2 cellular contexts compared by ENCODE assay signal in the genomic region with DNA sequence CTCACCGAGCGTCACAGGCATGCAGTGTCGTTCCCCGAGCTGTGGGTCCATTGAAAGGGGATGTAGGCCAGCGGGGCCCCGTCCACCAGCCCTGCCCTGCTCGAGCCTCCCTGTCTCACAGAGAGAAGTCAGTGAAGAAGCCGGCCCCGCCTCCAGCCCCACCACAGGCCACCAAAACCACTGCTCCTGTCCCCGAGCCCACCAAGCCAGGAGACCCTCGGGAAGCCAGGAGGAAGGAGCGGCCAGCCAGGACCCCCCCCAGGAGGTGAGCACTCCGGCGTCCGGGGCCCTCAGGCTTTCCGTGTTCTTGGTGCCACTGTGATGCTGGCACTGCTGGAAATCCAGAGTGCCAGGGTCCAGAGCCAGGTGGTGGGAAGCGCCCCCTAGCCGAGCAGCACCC.
A peak's percentile ranks its signal among the peaks of the same experiment; 100 is the strongest.
TF ChIP-seq lines count a peak whose summit lies in the region.

No MANE protein-coding gene starts in this region.

TF ChIP-seq in HepG2, 621 proteins besides CTCF, POLR2A, EP300 and RAD21:
- TF ChIP-seq, protein P1, sequence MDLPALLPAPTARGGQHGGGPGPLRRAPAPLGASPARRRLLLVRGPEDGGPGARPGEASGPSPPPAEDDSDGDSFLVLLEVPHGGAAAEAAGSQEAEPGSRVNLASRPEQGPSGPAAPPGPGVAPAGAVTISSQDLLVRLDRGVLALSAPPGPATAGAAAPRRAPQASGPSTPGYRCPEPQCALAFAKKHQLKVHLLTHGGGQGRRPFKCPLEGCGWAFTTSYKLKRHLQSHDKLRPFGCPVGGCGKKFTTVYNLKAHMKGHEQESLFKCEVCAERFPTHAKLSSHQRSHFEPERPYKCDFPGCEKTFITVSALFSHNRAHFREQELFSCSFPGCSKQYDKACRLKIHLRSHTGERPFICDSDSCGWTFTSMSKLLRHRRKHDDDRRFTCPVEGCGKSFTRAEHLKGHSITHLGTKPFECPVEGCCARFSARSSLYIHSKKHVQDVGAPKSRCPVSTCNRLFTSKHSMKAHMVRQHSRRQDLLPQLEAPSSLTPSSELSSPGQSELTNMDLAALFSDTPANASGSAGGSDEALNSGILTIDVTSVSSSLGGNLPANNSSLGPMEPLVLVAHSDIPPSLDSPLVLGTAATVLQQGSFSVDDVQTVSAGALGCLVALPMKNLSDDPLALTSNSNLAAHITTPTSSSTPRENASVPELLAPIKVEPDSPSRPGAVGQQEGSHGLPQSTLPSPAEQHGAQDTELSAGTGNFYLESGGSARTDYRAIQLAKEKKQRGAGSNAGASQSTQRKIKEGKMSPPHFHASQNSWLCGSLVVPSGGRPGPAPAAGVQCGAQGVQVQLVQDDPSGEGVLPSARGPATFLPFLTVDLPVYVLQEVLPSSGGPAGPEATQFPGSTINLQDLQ (CRISPR knock-in tag; IDR thresholded peaks at IDR 0.05), result no peak
- TF ChIP-seq NFATC3 (CRISPR knock-in tag; IDR thresholded peaks at IDR 0.05) (no peak), HNF4G (IDR thresholded peaks at IDR 0.05; ENCODE audit: borderline replicate concordance, low read depth, low read length) (no peak), HNF4G (CRISPR knock-in tag; IDR thresholded peaks at IDR 0.05; ENCODE audit: borderline replicate concordance, low read depth) (no peak), AGO2 (optimal IDR thresholded peaks at IDR 0.05; ENCODE audit: low read depth, low read length) (peak; percentile 10), ZNF143 (CRISPR knock-in tag; IDR thresholded peaks at IDR 0.05) (no peak), ZNF629 (CRISPR knock-in tag; conservative IDR thresholded peaks at IDR 0.05) (no peak), KDM2A (CRISPR knock-in tag; IDR thresholded peaks at IDR 0.05; ENCODE audit: borderline replicate concordance, low read depth) (no peak)

TF ChIP-seq in WTC11, 78 proteins besides CTCF, POLR2A, EP300 and RAD21:
- TF ChIP-seq ATF1 (CRISPR knock-in tag; IDR thresholded peaks at IDR 0.05), result no peak
- TF ChIP-seq FOXJ3 (CRISPR knock-in tag; IDR thresholded peaks at IDR 0.05; ENCODE audit: borderline replicate concordance), result no peak
- TF ChIP-seq, protein P2, sequence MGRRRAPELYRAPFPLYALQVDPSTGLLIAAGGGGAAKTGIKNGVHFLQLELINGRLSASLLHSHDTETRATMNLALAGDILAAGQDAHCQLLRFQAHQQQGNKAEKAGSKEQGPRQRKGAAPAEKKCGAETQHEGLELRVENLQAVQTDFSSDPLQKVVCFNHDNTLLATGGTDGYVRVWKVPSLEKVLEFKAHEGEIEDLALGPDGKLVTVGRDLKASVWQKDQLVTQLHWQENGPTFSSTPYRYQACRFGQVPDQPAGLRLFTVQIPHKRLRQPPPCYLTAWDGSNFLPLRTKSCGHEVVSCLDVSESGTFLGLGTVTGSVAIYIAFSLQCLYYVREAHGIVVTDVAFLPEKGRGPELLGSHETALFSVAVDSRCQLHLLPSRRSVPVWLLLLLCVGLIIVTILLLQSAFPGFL (CRISPR knock-in tag; IDR thresholded peaks at IDR 0.05; ENCODE audit: borderline replicate concordance), result no peak
- TF ChIP-seq, protein P3, sequence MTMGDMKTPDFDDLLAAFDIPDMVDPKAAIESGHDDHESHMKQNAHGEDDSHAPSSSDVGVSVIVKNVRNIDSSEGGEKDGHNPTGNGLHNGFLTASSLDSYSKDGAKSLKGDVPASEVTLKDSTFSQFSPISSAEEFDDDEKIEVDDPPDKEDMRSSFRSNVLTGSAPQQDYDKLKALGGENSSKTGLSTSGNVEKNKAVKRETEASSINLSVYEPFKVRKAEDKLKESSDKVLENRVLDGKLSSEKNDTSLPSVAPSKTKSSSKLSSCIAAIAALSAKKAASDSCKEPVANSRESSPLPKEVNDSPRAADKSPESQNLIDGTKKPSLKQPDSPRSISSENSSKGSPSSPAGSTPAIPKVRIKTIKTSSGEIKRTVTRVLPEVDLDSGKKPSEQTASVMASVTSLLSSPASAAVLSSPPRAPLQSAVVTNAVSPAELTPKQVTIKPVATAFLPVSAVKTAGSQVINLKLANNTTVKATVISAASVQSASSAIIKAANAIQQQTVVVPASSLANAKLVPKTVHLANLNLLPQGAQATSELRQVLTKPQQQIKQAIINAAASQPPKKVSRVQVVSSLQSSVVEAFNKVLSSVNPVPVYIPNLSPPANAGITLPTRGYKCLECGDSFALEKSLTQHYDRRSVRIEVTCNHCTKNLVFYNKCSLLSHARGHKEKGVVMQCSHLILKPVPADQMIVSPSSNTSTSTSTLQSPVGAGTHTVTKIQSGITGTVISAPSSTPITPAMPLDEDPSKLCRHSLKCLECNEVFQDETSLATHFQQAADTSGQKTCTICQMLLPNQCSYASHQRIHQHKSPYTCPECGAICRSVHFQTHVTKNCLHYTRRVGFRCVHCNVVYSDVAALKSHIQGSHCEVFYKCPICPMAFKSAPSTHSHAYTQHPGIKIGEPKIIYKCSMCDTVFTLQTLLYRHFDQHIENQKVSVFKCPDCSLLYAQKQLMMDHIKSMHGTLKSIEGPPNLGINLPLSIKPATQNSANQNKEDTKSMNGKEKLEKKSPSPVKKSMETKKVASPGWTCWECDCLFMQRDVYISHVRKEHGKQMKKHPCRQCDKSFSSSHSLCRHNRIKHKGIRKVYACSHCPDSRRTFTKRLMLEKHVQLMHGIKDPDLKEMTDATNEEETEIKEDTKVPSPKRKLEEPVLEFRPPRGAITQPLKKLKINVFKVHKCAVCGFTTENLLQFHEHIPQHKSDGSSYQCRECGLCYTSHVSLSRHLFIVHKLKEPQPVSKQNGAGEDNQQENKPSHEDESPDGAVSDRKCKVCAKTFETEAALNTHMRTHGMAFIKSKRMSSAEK (CRISPR knock-in tag; IDR thresholded peaks at IDR 0.05; ENCODE audit: borderline replicate concordance), result no peak
- TF ChIP-seq, protein P4, sequence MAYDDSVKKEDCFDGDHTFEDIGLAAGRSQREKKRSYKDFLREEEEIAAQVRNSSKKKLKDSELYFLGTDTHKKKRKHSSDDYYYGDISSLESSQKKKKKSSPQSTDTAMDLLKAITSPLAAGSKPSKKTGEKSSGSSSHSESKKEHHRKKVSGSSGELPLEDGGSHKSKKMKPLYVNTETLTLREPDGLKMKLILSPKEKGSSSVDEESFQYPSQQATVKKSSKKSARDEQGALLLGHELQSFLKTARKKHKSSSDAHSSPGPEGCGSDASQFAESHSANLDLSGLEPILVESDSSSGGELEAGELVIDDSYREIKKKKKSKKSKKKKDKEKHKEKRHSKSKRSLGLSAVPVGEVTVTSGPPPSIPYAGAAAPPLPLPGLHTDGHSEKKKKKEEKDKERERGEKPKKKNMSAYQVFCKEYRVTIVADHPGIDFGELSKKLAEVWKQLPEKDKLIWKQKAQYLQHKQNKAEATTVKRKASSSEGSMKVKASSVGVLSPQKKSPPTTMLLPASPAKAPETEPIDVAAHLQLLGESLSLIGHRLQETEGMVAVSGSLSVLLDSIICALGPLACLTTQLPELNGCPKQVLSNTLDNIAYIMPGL (CRISPR knock-in tag; IDR thresholded peaks at IDR 0.05), result no peak
- no peak for TF ChIP-seq GRHL2 (CRISPR knock-in tag; IDR thresholded peaks at IDR 0.05; ENCODE audit: insufficient replicate concordance, severe bottlenecking)
- TF ChIP-seq, protein P5, sequence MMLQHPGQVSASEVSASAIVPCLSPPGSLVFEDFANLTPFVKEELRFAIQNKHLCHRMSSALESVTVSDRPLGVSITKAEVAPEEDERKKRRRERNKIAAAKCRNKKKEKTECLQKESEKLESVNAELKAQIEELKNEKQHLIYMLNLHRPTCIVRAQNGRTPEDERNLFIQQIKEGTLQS (CRISPR knock-in tag; conservative IDR thresholded peaks at IDR 0.05), result no peak
TF ChIP-seq in WTC11: peak in this region for 0.
